In the genomic region with DNA sequence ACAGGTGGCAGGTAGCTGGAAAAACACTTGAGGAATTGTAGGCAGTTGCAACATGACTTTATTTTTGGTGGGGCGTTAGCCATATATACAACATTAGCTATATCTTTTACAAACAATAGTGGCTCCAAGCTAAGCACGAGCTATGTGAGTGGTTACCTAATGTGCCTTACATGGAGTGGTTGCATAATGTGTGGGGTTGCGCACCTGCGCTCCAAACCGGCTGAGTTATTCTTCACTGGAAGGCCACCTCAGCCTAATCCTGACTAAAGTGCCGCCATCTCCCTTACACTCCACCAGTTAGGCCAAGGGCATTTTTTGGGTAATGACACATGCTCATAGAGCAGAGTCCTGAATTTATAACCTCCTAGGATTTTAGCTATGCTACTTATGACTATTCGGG, we compare ENCODE assay signal across 35 cellular contexts.
"Had no signal": no experiment of that assay in that cellular context is flagged by ENCODE, and none has a peak within 500 bp of the region (broad histone marks: within the 10 kb centered on the region; RNA-seq: fewer than 3 reads in every experiment).

No MANE protein-coding gene starts in this region.

- ATAC-seq: activated CD4-positive, CD25-positive, alpha-beta regulatory T cell treated with anti-CD3 and anti-CD28 coated beads, Interleukin-2, amount 50 U/mL, for 24 hours; gastroesophageal sphincter; left lobe of liver; lower lobe of right lung; natural killer cell; psoas muscle; stimulated activated memory B cell treated with anti-CD40 and anti-IgM and Interleukin-4, amounts not matched to agents 10 μg/mL and 1 μg/mL and 100 μg/mL, for 72 hours; stimulated activated naive CD8-positive, alpha-beta T cell treated with anti-CD3 and anti-CD28 coated beads, Interleukin-15, amount 100 ng/mL, for 72 hours had no signal

- H3K27me3 Mint-ChIP-seq: activated naive CD4-positive, alpha-beta T cell treated with anti-CD3 and anti-CD28 coated beads, Interleukin-2, amount 10 ng/mL, durations not matched to agents 7 days and 5 days; activated naive CD8-positive, alpha-beta T cell treated with anti-CD3 and anti-CD28 coated beads, Interleukin-2, amount 10 ng/mL, durations not matched to agents 7 days and 5 days; brain; stimulated activated memory B cell treated with anti-CD40 and anti-IgM and Interleukin-4, amounts not matched to agents 10 μg/mL and 1 μg/mL and 100 μg/mL, for 72 hours; stimulated activated naive CD8-positive, alpha-beta T cell treated with anti-CD3 and anti-CD28 coated beads, Interleukin-15, amount 100 ng/mL, for 72 hours; type B pancreatic cell had no signal

- H3K27ac Mint-ChIP-seq: activated CD4-positive, alpha-beta memory T cell treated with anti-CD3 and anti-CD28 coated beads for 36 hours; activated naive CD4-positive, alpha-beta T cell treated with anti-CD3 and anti-CD28 coated beads, Interleukin-2, amount 10 ng/mL, durations not matched to agents 7 days and 5 days; activated naive CD8-positive, alpha-beta T cell treated with anti-CD3 and anti-CD28 coated beads, Interleukin-2, amount 10 ng/mL, durations not matched to agents 7 days and 5 days; activated T-helper 1 cell treated with anti-CD3 and anti-CD28 coated beads, Interleukin-12 subunit alpha, Interleukin-12 subunit beta, Interleukin-2, Interleukin-4 antibody, amounts not matched to agents 30 ng/mL and 10 ng/mL and 1 ng/mL, durations not matched to agents 14 hours and 24 hours and 36 hours; brain; natural killer cell; neural progenitor cell; stimulated activated memory B cell treated with anti-CD40 and anti-IgM and Interleukin-4, amounts not matched to agents 10 μg/mL and 1 μg/mL and 100 μg/mL, for 72 hours; stimulated activated naive CD8-positive, alpha-beta T cell treated with anti-CD3 and anti-CD28 coated beads, Interleukin-15, amount 100 ng/mL, for 72 hours; type B pancreatic cell had no signal

- H3K9me3 Mint-ChIP-seq: activated CD4-positive, alpha-beta memory T cell treated with anti-CD3 and anti-CD28 coated beads for 36 hours; activated naive CD4-positive, alpha-beta T cell treated with anti-CD3 and anti-CD28 coated beads, Interleukin-2, amount 10 ng/mL, durations not matched to agents 7 days and 5 days; activated naive CD8-positive, alpha-beta T cell treated with anti-CD3 and anti-CD28 coated beads, Interleukin-2, amount 10 ng/mL, durations not matched to agents 7 days and 5 days; activated T-helper 1 cell treated with anti-CD3 and anti-CD28 coated beads, Interleukin-12 subunit alpha, Interleukin-12 subunit beta, Interleukin-2, Interleukin-4 antibody, amounts not matched to agents 30 ng/mL and 10 ng/mL and 1 ng/mL, durations not matched to agents 14 hours and 24 hours and 36 hours; brain; natural killer cell; neural progenitor cell; type B pancreatic cell had no signal

- H3K4me1 Mint-ChIP-seq: brain had no signal

- H3K4me3 Mint-ChIP-seq: activated CD4-positive, alpha-beta memory T cell treated with anti-CD3 and anti-CD28 coated beads for 36 hours; activated naive CD4-positive, alpha-beta T cell treated with anti-CD3 and anti-CD28 coated beads, Interleukin-2, amount 10 ng/mL, durations not matched to agents 7 days and 5 days; activated naive CD8-positive, alpha-beta T cell treated with anti-CD3 and anti-CD28 coated beads, Interleukin-2, amount 10 ng/mL, durations not matched to agents 7 days and 5 days; activated T-helper 1 cell treated with anti-CD3 and anti-CD28 coated beads, Interleukin-12 subunit alpha, Interleukin-12 subunit beta, Interleukin-2, Interleukin-4 antibody, amounts not matched to agents 30 ng/mL and 10 ng/mL and 1 ng/mL, durations not matched to agents 14 hours and 24 hours and 36 hours; brain; natural killer cell; neural progenitor cell; stimulated activated memory B cell treated with anti-CD40 and anti-IgM and Interleukin-4, amounts not matched to agents 10 μg/mL and 1 μg/mL and 100 μg/mL, for 72 hours; stimulated activated naive CD8-positive, alpha-beta T cell treated with anti-CD3 and anti-CD28 coated beads, Interleukin-15, amount 100 ng/mL, for 72 hours; type B pancreatic cell had no signal

- H3K4me3 ChIP-seq: ascending aorta, coronary artery, dorsolateral prefrontal cortex, gastroesophageal sphincter, lower lobe of right lung, neural progenitor cell, psoas muscle, sigmoid colon, uterus had no signal

- H3K36me3 Mint-ChIP-seq: activated CD4-positive, alpha-beta memory T cell treated with anti-CD3 and anti-CD28 coated beads for 36 hours; activated naive CD4-positive, alpha-beta T cell treated with anti-CD3 and anti-CD28 coated beads, Interleukin-2, amount 10 ng/mL, durations not matched to agents 7 days and 5 days; activated naive CD8-positive, alpha-beta T cell treated with anti-CD3 and anti-CD28 coated beads, Interleukin-2, amount 10 ng/mL, durations not matched to agents 7 days and 5 days; brain; natural killer cell; neural progenitor cell; stimulated activated memory B cell treated with anti-CD40 and anti-IgM and Interleukin-4, amounts not matched to agents 10 μg/mL and 1 μg/mL and 100 μg/mL, for 72 hours; type B pancreatic cell had no signal

- DNase-seq: activated CD4-positive, alpha-beta memory T cell treated with anti-CD3 and anti-CD28 coated beads for 36 hours; activated CD4-positive, alpha-beta T cell treated with anti-CD3 and anti-CD28 coated beads for 48 hours; activated CD8-positive, alpha-beta memory T cell treated with anti-CD3 and anti-CD28 coated beads, Interleukin-2, amount 50 U/mL, for 4 hours; activated gamma-delta T cell; activated naive CD4-positive, alpha-beta T cell treated with anti-CD3 and anti-CD28 coated beads, Interleukin-2, amount 10 ng/mL, durations not matched to agents 7 days and 5 days; activated naive CD8-positive, alpha-beta T cell treated with anti-CD3 and anti-CD28 coated beads, Interleukin-2, amount 10 ng/mL, durations not matched to agents 7 days and 5 days; activated T-cell treated with anti-CD3 and anti-CD28 coated beads, Interleukin-2, amount 50 U/mL, for 1 hour; dorsolateral prefrontal cortex; effector memory CD4-positive, alpha-beta T cell; hippocampal formation; kidney glomerular epithelial cell; lower lobe of right lung; mesenchymal stem cell; natural killer cell; occipital lobe; psoas muscle; sigmoid colon; small intestine; stimulated activated CD4-positive, alpha-beta T cell treated with anti-CD3 and anti-CD28 coated beads, Interleukin-4, amount 100 ng/mL, for 4 hours; stimulated activated CD8-positive, alpha-beta memory T cell treated with anti-CD3 and anti-CD28 coated beads, Interleukin-4, amount 100 ng/mL, for 48 hours; stimulated activated naive CD8-positive, alpha-beta T cell treated with anti-CD3 and anti-CD28 coated beads, Interleukin-15, amount 100 ng/mL, for 72 hours; substantia nigra; T1000; uterus; WERI-Rb-1 had no signal
